In genomic region chr2:26938399-26938798, GRCh38 we compare ENCODE assay signal across 21 cellular contexts.
"Had no signal": no experiment of that assay in that cellular context is flagged by ENCODE, and none has a peak within 500 bp of the region (broad histone marks: within the 10 kb centered on the region; RNA-seq: fewer than 3 reads in every experiment).

No MANE protein-coding gene starts in this region.

- H3K4me1 ChIP-seq: breast epithelium, pancreas, tibial artery had no signal

- H3K27me3 ChIP-seq: pancreas had no signal

- H3K9me3 Mint-ChIP-seq: activated B cell treated with CpG ODN at 0.5 μM for 24 hours; activated naive CD8-positive, alpha-beta T cell treated with anti-CD3 and anti-CD28 coated beads for 36 hours; activated T-cell treated with anti-CD3 and anti-CD28 coated beads, Interleukin-2, amount 50 U/mL, for 4 hours; activated T-helper 2 cell treated with anti-CD3 and anti-CD28 coated beads, Interferon-gamma antibody, Interleukin-2, Interleukin-4, amounts not matched to agents 10 μg/mL and 5 μg/mL and 100 μg/mL, durations not matched to agents 14 hours and 24 hours and 36 hours; dendritic cell treated with granulocyte-macrophage colony-stimulating factor and Interleukin-4, amounts not matched to agents 40 ng/mL and 50 ng/mL, for 4 days; natural killer cell treated with Interleukin-12 subunit alpha and Interleukin-12 subunit beta and Interleukin-15 and Interleukin-18, amount 100 ng/mL, for 72 hours; stimulated activated naive CD8-positive, alpha-beta T cell treated with anti-CD3 and anti-CD28 coated beads, Interleukin-15, amount 100 ng/mL, for 72 hours had no signal

- H3K4me1 Mint-ChIP-seq: activated B cell treated with CpG ODN at 0.5 μM for 24 hours had no signal

- H3K36me3 ChIP-seq: breast epithelium, neutrophil, pancreas, tibial artery had no signal

- H3K9me3 ChIP-seq: breast epithelium, neutrophil, pancreas, tibial artery had no signal

- H3K36me3 Mint-ChIP-seq: activated naive CD8-positive, alpha-beta T cell treated with anti-CD3 and anti-CD28 coated beads for 36 hours; natural killer cell treated with Interleukin-12 subunit alpha and Interleukin-12 subunit beta and Interleukin-15 and Interleukin-18, amount 100 ng/mL, for 72 hours had no signal

- H3K27ac Mint-ChIP-seq: activated B cell treated with CpG ODN at 0.5 μM for 24 hours; activated CD4-positive, alpha-beta T cell treated with anti-CD3 and anti-CD28 coated beads for 36 hours; activated naive CD8-positive, alpha-beta T cell treated with anti-CD3 and anti-CD28 coated beads for 36 hours; activated T-helper 2 cell treated with anti-CD3 and anti-CD28 coated beads, Interferon-gamma antibody, Interleukin-2, Interleukin-4, amounts not matched to agents 10 μg/mL and 5 μg/mL and 100 μg/mL, durations not matched to agents 14 hours and 24 hours and 36 hours; dendritic cell treated with granulocyte-macrophage colony-stimulating factor and Interleukin-4, amounts not matched to agents 40 ng/mL and 50 ng/mL, for 4 days; natural killer cell treated with Interleukin-12 subunit alpha and Interleukin-12 subunit beta and Interleukin-15 and Interleukin-18, amount 100 ng/mL, for 72 hours; stimulated activated naive CD8-positive, alpha-beta T cell treated with anti-CD3 and anti-CD28 coated beads, Interleukin-15, amount 100 ng/mL, for 72 hours had no signal

- H3K4me3 Mint-ChIP-seq: activated B cell treated with CpG ODN at 0.5 μM for 24 hours; activated CD4-positive, alpha-beta T cell treated with anti-CD3 and anti-CD28 coated beads for 36 hours; activated naive CD8-positive, alpha-beta T cell treated with anti-CD3 and anti-CD28 coated beads for 36 hours; activated T-cell treated with anti-CD3 and anti-CD28 coated beads, Interleukin-2, amount 50 U/mL, for 4 hours; dendritic cell treated with granulocyte-macrophage colony-stimulating factor and Interleukin-4, amounts not matched to agents 40 ng/mL and 50 ng/mL, for 4 days; natural killer cell treated with Interleukin-12 subunit alpha and Interleukin-12 subunit beta and Interleukin-15 and Interleukin-18, amount 100 ng/mL, for 72 hours; stimulated activated naive CD8-positive, alpha-beta T cell treated with anti-CD3 and anti-CD28 coated beads, Interleukin-15, amount 100 ng/mL, for 72 hours had no signal

- H3K4me3 ChIP-seq: breast epithelium, pancreas, tibial artery had no signal

- H3K27ac ChIP-seq: breast epithelium, neutrophil, pancreas, tibial artery had no signal

- DNase-seq: activated B cell treated with CpG ODN at 0.5 μM for 24 hours; activated CD4-positive, alpha-beta T cell treated with anti-CD3 and anti-CD28 coated beads for 36 hours; activated CD4-positive, alpha-beta T cell treated with anti-CD3 and anti-CD28 coated beads, Interleukin-2, amount 50 U/mL, for 4 hours; activated CD8-positive, alpha-beta memory T cell treated with anti-CD3 and anti-CD28 coated beads, Interleukin-2, amount 50 U/mL, for 48 hours; activated naive CD4-positive, alpha-beta T cell treated with Interleukin-2 at 50 U/mL for 16 hours; activated naive CD8-positive, alpha-beta T cell treated with anti-CD3 and anti-CD28 coated beads for 36 hours; activated T-cell treated with anti-CD3 and anti-CD28 coated beads, Interleukin-2, amount 50 U/mL, for 4 hours; cerebellar nuclear complex; effector CD4-positive, alpha-beta T cell; foreskin melanocyte; midbrain; pancreas; right cardiac atrium; stimulated activated CD4-positive, alpha-beta T cell treated with anti-CD3 and anti-CD28 coated beads, Interleukin-12 subunit alpha, Interleukin-12 subunit beta, amount 100 ng/mL, for 4 hours; stimulated activated naive CD8-positive, alpha-beta T cell treated with anti-CD3 and anti-CD28 coated beads, Interleukin-15, amount 100 ng/mL, for 72 hours; tibial artery had no signal

- ATAC-seq: activated CD4-positive, alpha-beta T cell treated with anti-CD3 and anti-CD28 coated beads for 36 hours; activated T-cell treated with anti-CD3 and anti-CD28 coated beads, Interleukin-2, amount 50 U/mL, for 4 hours; natural killer cell treated with Interleukin-12 subunit alpha and Interleukin-12 subunit beta and Interleukin-15 and Interleukin-18, amount 100 ng/mL, for 72 hours; pancreas; right cardiac atrium; stimulated activated naive CD8-positive, alpha-beta T cell treated with anti-CD3 and anti-CD28 coated beads, Interleukin-15, amount 100 ng/mL, for 72 hours had no signal
